Comparison of ENCODE assay signal across 1 cellular context in genomic region chr19:49497790-49498106, GRCh38.
A peak's percentile ranks its signal among the peaks of the same experiment; 100 is the strongest.
TF ChIP-seq lines count a peak whose summit lies in the region.

No MANE protein-coding gene starts in this region.

TF ChIP-seq in H1, 55 proteins besides CTCF, POLR2A, EP300 and RAD21:
- TF ChIP-seq GTF2F1 (IDR thresholded peaks at IDR 0.05; ENCODE audit: borderline replicate concordance, low read depth, low read length) (no peak), SP1 (IDR thresholded peaks at IDR 0.05; ENCODE audit: low read depth, low read length) (peak; percentile 62; the same call in 1 of the 2 replicates), BACH1 (IDR thresholded peaks at IDR 0.05; ENCODE audit: low read length) (no peak), SIX5 (IDR thresholded peaks at IDR 0.05; ENCODE audit: low read depth, low read length) (peak; percentile 12; the same call in 1 of the 2 replicates)
TF ChIP-seq in H1: peak in this region for 2.
